11 cellular contexts compared by ENCODE assay signal in genomic region chr6:111711989-111712388, GRCh38.
DNase-seq lines count a peak whose midpoint lies in the region; ATAC-seq and TF ChIP-seq lines count a peak whose summit lies in the region.
"Had no signal": no experiment of that assay in that cellular context is flagged by ENCODE, and none has a peak within 500 bp of the region (broad histone marks: within the 10 kb centered on the region; RNA-seq: fewer than 3 reads in every experiment).

No MANE protein-coding gene starts in this region.

- H3K36me3 Mint-ChIP-seq in activated T-cell treated with anti-CD3 and anti-CD28 coated beads, Interleukin-2, amount 50 U/mL, for 24 hours (ENCODE audit: low read depth): peaks cover 99% of the 10 kb centered on the region
- peaks cover 73% of the 10 kb centered on the region for H3K36me3 Mint-ChIP-seq in activated T-helper 1 cell treated with anti-CD3 and anti-CD28 coated beads, Interleukin-12 subunit alpha, Interleukin-12 subunit beta, Interleukin-2, Interleukin-4 antibody, amounts not matched to agents 30 ng/mL and 10 ng/mL and 1 ng/mL, durations not matched to agents 14 hours and 24 hours and 36 hours (ENCODE audit: low read depth)

- peaks cover 4 to 29% (median 29%) of the 10 kb centered on the region in 5 donors for H3K4me1 ChIP-seq in subcutaneous abdominal adipose tissue (ENCODE audit: control insufficient read depth in 5 of 5, insufficient read depth in 5 of 5, low read length in 5 of 5)

- CTCF ChIA-PET in GM10248 (lab: Yijun Ruan, JAX): interaction anchor here (0.9 to 1.6 kb wide), 5 partner anchors 9 to 451 kb away, joined by 3 to 13 read pairs (median 3); no protein-coding TSS in a partner anchor

- intact Hi-C loops in activated T-helper 1 cell treated with anti-CD3 and anti-CD28 coated beads, Interleukin-12 subunit alpha, Interleukin-12 subunit beta, Interleukin-2, Interleukin-4 antibody, amounts not matched to agents 30 ng/mL and 10 ng/mL and 1 ng/mL, durations not matched to agents 14 hours and 24 hours and 36 hours (cut with micrococcal nuclease): loop anchor here (2.0 to 5.0 kb wide), 4 partner anchors 39 to 451 kb away; no protein-coding TSS in a partner anchor

- no peak for TF ChIP-seq CTCF in GM10248 (IDR thresholded peaks at IDR 0.05; ENCODE audit: control extremely low read depth, extremely low read depth, low read depth, missing control alignments)

- H3K27ac ChIP-seq in layer of hippocampus (ENCODE audit: low read depth, low read length) (peak overlapping the region; percentile 41), subcutaneous abdominal adipose tissue (ENCODE audit: low read depth, low read length) (peak overlapping the region; percentile 59)

- peaks cover 0 to 29% (median 20%) of the 10 kb centered on the region in 5 donors for H3K36me3 ChIP-seq in subcutaneous abdominal adipose tissue (ENCODE audit: control insufficient read depth in 5 of 5, insufficient read depth in 5 of 5, low read length in 5 of 5)

- H3K27me3 ChIP-seq in layer of hippocampus (ENCODE audit: control insufficient read depth, insufficient read depth, low read length): no peaks in the 10 kb centered on the region
- H3K27me3 ChIP-seq in subcutaneous abdominal adipose tissue (ENCODE audit: control insufficient read depth in 5 of 5, insufficient read depth in 4 of 5, low read length in 5 of 5): no peaks in the 10 kb centered on the region

- H3K9ac ChIP-seq in subcutaneous abdominal adipose tissue (ENCODE audit: low read length in 5 of 5): no peak overlapping the region

- no peak for DNase-seq in activated T-cell treated with anti-CD3 and anti-CD28 coated beads, Interleukin-2, amount 50 U/mL, for 24 hours
- no peak for DNase-seq in activated T-cell treated with anti-CD3 and anti-CD28 coated beads for 4 hours
- no peak for DNase-seq in activated T-helper 1 cell treated with anti-CD3 and anti-CD28 coated beads, Interleukin-12 subunit alpha, Interleukin-12 subunit beta, Interleukin-2, Interleukin-4 antibody, amounts not matched to agents 30 ng/mL and 10 ng/mL and 1 ng/mL, durations not matched to agents 14 hours and 24 hours and 36 hours (ENCODE audit: low spot score)
- DNase-seq in NCI-H446 treated with DMSO at 0.1 percent for 48 hours (lab: John Stamatoyannopoulos, UW): no peak
- DNase-seq in GM10248 (ENCODE audit: extremely low spot score): no peak
- DNase-seq: GDM1 had no signal

- no peak for ATAC-seq in HG03457 (IDR thresholded peaks at IDR 0.05; ENCODE audit: unreplicated experiment)

- H3K9me3 ChIP-seq in subcutaneous abdominal adipose tissue (ENCODE audit: control insufficient read depth in 5 of 5, low read length in 5 of 5): no peaks in the 10 kb centered on the region

- POLR2A ChIA-PET in GM10248 (lab: Yijun Ruan, JAX): no interaction called here

- H3K27me3 Mint-ChIP-seq in activated T-cell treated with anti-CD3 and anti-CD28 coated beads, Interleukin-2, amount 50 U/mL, for 24 hours: no peaks in the 10 kb centered on the region
- H3K27me3 Mint-ChIP-seq in activated T-helper 1 cell treated with anti-CD3 and anti-CD28 coated beads, Interleukin-12 subunit alpha, Interleukin-12 subunit beta, Interleukin-2, Interleukin-4 antibody, amounts not matched to agents 30 ng/mL and 10 ng/mL and 1 ng/mL, durations not matched to agents 14 hours and 24 hours and 36 hours (ENCODE audit: insufficient read depth): no peaks in the 10 kb centered on the region
- H3K27me3 Mint-ChIP-seq: B cell, memory B cell had no signal

- no peaks in the 10 kb centered on the region for H3K9me3 Mint-ChIP-seq in activated T-cell treated with anti-CD3 and anti-CD28 coated beads, Interleukin-2, amount 50 U/mL, for 24 hours
- H3K9me3 Mint-ChIP-seq in activated T-helper 1 cell treated with anti-CD3 and anti-CD28 coated beads, Interleukin-12 subunit alpha, Interleukin-12 subunit beta, Interleukin-2, Interleukin-4 antibody, amounts not matched to agents 30 ng/mL and 10 ng/mL and 1 ng/mL, durations not matched to agents 14 hours and 24 hours and 36 hours: no peaks in the 10 kb centered on the region
- H3K9me3 Mint-ChIP-seq: memory B cell had no signal

- H3K27ac Mint-ChIP-seq in activated T-cell treated with anti-CD3 and anti-CD28 coated beads, Interleukin-2, amount 50 U/mL, for 24 hours: peak overlapping the region; percentile 94
- H3K27ac Mint-ChIP-seq in activated T-helper 1 cell treated with anti-CD3 and anti-CD28 coated beads, Interleukin-12 subunit alpha, Interleukin-12 subunit beta, Interleukin-2, Interleukin-4 antibody, amounts not matched to agents 30 ng/mL and 10 ng/mL and 1 ng/mL, durations not matched to agents 14 hours and 24 hours and 36 hours: peak overlapping the region; percentile 31
- H3K27ac Mint-ChIP-seq: B cell, memory B cell had no signal

- no peak overlapping the region for H3K4me3 ChIP-seq in subcutaneous abdominal adipose tissue (ENCODE audit: low read depth in 1 of 5, low read length in 5 of 5)

- peaks cover 81% of the 10 kb centered on the region for H3K4me1 Mint-ChIP-seq in activated T-cell treated with anti-CD3 and anti-CD28 coated beads, Interleukin-2, amount 50 U/mL, for 24 hours (ENCODE audit: low read depth)
- peaks cover 84% of the 10 kb centered on the region for H3K4me1 Mint-ChIP-seq in activated T-helper 1 cell treated with anti-CD3 and anti-CD28 coated beads, Interleukin-12 subunit alpha, Interleukin-12 subunit beta, Interleukin-2, Interleukin-4 antibody, amounts not matched to agents 30 ng/mL and 10 ng/mL and 1 ng/mL, durations not matched to agents 14 hours and 24 hours and 36 hours (ENCODE audit: low read depth)
- H3K4me1 Mint-ChIP-seq: B cell had no signal

- no peak overlapping the region for H3K4me3 Mint-ChIP-seq in activated T-cell treated with anti-CD3 and anti-CD28 coated beads, Interleukin-2, amount 50 U/mL, for 24 hours
- no peak overlapping the region for H3K4me3 Mint-ChIP-seq in activated T-helper 1 cell treated with anti-CD3 and anti-CD28 coated beads, Interleukin-12 subunit alpha, Interleukin-12 subunit beta, Interleukin-2, Interleukin-4 antibody, amounts not matched to agents 30 ng/mL and 10 ng/mL and 1 ng/mL, durations not matched to agents 14 hours and 24 hours and 36 hours
- H3K4me3 Mint-ChIP-seq: B cell, memory B cell had no signal
